Comparison of ENCODE assay signal across 1 cellular context in the genomic region with DNA sequence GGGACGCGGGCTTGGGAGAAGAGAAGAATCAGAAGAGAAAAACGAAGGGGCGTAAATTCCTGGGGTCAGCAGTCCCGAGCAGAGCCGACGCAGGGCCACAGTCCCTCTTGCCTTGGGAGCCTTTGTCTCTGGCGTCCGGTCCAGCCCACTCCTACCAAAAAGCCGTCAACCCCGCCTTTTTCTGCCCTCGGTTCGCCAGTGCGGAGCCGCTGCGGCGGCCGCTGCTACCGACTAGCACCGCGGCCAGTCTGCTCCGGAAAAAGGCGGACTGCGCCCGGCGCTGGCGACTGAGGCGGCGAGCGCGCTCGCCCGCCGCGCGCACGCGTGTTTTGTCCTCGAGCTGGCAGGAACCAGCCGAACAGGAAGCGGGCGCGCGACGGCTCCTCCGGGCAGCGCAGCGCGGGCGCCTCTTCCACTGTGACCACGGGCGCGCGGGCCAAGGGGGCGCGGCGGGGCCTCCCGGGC.
A peak's percentile ranks its signal among the peaks of the same experiment; 100 is the strongest.
TF ChIP-seq lines count a peak whose summit lies in the region.

No MANE protein-coding gene starts in this region.

TF ChIP-seq in HepG2, 621 proteins besides CTCF, POLR2A, EP300 and RAD21 (continued from another document):
- TF ChIP-seq, protein P1, sequence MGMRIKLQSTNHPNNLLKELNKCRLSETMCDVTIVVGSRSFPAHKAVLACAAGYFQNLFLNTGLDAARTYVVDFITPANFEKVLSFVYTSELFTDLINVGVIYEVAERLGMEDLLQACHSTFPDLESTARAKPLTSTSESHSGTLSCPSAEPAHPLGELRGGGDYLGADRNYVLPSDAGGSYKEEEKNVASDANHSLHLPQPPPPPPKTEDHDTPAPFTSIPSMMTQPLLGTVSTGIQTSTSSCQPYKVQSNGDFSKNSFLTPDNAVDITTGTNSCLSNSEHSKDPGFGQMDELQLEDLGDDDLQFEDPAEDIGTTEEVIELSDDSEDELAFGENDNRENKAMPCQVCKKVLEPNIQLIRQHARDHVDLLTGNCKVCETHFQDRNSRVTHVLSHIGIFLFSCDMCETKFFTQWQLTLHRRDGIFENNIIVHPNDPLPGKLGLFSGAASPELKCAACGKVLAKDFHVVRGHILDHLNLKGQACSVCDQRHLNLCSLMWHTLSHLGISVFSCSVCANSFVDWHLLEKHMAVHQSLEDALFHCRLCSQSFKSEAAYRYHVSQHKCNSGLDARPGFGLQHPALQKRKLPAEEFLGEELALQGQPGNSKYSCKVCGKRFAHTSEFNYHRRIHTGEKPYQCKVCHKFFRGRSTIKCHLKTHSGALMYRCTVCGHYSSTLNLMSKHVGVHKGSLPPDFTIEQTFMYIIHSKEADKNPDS (CRISPR knock-in tag; IDR thresholded peaks at IDR 0.05), result no peak
- TF ChIP-seq IRF2 (CRISPR knock-in tag; IDR thresholded peaks at IDR 0.05), result no peak
- 0 out of 2 replicates have a peak, but pooled peaks have one; percentile 22 for TF ChIP-seq ZNF468 (CRISPR knock-in tag; IDR thresholded peaks at IDR 0.05)
- no peak for TF ChIP-seq ZNF333 (CRISPR knock-in tag; IDR thresholded peaks at IDR 0.05; ENCODE audit: borderline replicate concordance)
- no peak for TF ChIP-seq TBP (CRISPR knock-in tag; IDR thresholded peaks at IDR 0.05)
- TF ChIP-seq, protein P2, sequence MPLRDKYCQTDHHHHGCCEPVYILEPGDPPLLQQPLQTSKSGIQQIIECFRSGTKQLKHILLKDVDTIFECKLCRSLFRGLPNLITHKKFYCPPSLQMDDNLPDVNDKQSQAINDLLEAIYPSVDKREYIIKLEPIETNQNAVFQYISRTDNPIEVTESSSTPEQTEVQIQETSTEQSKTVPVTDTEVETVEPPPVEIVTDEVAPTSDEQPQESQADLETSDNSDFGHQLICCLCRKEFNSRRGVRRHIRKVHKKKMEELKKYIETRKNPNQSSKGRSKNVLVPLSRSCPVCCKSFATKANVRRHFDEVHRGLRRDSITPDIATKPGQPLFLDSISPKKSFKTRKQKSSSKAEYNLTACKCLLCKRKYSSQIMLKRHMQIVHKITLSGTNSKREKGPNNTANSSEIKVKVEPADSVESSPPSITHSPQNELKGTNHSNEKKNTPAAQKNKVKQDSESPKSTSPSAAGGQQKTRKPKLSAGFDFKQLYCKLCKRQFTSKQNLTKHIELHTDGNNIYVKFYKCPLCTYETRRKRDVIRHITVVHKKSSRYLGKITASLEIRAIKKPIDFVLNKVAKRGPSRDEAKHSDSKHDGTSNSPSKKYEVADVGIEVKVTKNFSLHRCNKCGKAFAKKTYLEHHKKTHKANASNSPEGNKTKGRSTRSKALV (CRISPR knock-in tag; IDR thresholded peaks at IDR 0.05), result no peak
- TF ChIP-seq GTF2F1 (IDR thresholded peaks at IDR 0.05; ENCODE audit: low read length), result no peak
- no peak for TF ChIP-seq ZNF841 (CRISPR knock-in tag; IDR thresholded peaks at IDR 0.05; ENCODE audit: borderline replicate concordance)
- peak; percentile 52; the same call in 1 of the 2 replicates for TF ChIP-seq SNAI1 (CRISPR knock-in tag; IDR thresholded peaks at IDR 0.05; ENCODE audit: borderline replicate concordance)
- TF ChIP-seq, protein P3, sequence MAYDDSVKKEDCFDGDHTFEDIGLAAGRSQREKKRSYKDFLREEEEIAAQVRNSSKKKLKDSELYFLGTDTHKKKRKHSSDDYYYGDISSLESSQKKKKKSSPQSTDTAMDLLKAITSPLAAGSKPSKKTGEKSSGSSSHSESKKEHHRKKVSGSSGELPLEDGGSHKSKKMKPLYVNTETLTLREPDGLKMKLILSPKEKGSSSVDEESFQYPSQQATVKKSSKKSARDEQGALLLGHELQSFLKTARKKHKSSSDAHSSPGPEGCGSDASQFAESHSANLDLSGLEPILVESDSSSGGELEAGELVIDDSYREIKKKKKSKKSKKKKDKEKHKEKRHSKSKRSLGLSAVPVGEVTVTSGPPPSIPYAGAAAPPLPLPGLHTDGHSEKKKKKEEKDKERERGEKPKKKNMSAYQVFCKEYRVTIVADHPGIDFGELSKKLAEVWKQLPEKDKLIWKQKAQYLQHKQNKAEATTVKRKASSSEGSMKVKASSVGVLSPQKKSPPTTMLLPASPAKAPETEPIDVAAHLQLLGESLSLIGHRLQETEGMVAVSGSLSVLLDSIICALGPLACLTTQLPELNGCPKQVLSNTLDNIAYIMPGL (CRISPR knock-in tag; IDR thresholded peaks at IDR 0.05; ENCODE audit: borderline replicate concordance in 1 of 2, low read depth in 1 of 2), result peak in 1 of 2 experiments; percentile 16; a peak in 2 of 4 replicates
- no peak for TF ChIP-seq SMYD3 (CRISPR knock-in tag; IDR thresholded peaks at IDR 0.05)
- no peak for TF ChIP-seq ZNF484 (CRISPR knock-in tag; IDR thresholded peaks at IDR 0.05; ENCODE audit: borderline replicate concordance, low read depth)
- no peak for TF ChIP-seq ZNF775 (CRISPR knock-in tag; IDR thresholded peaks at IDR 0.05; ENCODE audit: borderline replicate concordance)
- 0 out of 2 replicates have a peak, but pooled peaks have one; percentile 14 for TF ChIP-seq ZNF232 (CRISPR knock-in tag; IDR thresholded peaks at IDR 0.05; ENCODE audit: borderline replicate concordance)
- no peak for TF ChIP-seq FOXJ3 (CRISPR knock-in tag; IDR thresholded peaks at IDR 0.05; ENCODE audit: borderline replicate concordance)
- TF ChIP-seq, protein P4, sequence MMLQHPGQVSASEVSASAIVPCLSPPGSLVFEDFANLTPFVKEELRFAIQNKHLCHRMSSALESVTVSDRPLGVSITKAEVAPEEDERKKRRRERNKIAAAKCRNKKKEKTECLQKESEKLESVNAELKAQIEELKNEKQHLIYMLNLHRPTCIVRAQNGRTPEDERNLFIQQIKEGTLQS (CRISPR knock-in tag; IDR thresholded peaks at IDR 0.05), result no peak
- no peak for TF ChIP-seq ZIK1 (CRISPR knock-in tag; IDR thresholded peaks at IDR 0.05; ENCODE audit: borderline replicate concordance, low read depth)
- no peak for TF ChIP-seq REL (CRISPR knock-in tag; conservative IDR thresholded peaks at IDR 0.05)
- TF ChIP-seq ZNF33B (CRISPR knock-in tag; IDR thresholded peaks at IDR 0.05), result no peak; the same call in 1 of the 2 replicates
- TF ChIP-seq GATA4 (IDR thresholded peaks at IDR 0.05; ENCODE audit: borderline replicate concordance, low read depth), result no peak
- TF ChIP-seq AHR (CRISPR knock-in tag; IDR thresholded peaks at IDR 0.05), result peak; percentile 11; the same call in 1 of the 2 replicates
- TF ChIP-seq ZFY (CRISPR knock-in tag; IDR thresholded peaks at IDR 0.05), result peak; percentile 35; the same call in 1 of the 2 replicates
- peak; percentile 18 for TF ChIP-seq POLR2G (IDR thresholded peaks at IDR 0.05; ENCODE audit: low read depth, low read length)
- TF ChIP-seq, protein P5, sequence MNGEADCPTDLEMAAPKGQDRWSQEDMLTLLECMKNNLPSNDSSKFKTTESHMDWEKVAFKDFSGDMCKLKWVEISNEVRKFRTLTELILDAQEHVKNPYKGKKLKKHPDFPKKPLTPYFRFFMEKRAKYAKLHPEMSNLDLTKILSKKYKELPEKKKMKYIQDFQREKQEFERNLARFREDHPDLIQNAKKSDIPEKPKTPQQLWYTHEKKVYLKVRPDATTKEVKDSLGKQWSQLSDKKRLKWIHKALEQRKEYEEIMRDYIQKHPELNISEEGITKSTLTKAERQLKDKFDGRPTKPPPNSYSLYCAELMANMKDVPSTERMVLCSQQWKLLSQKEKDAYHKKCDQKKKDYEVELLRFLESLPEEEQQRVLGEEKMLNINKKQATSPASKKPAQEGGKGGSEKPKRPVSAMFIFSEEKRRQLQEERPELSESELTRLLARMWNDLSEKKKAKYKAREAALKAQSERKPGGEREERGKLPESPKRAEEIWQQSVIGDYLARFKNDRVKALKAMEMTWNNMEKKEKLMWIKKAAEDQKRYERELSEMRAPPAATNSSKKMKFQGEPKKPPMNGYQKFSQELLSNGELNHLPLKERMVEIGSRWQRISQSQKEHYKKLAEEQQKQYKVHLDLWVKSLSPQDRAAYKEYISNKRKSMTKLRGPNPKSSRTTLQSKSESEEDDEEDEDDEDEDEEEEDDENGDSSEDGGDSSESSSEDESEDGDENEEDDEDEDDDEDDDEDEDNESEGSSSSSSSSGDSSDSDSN (CRISPR knock-in tag; IDR thresholded peaks at IDR 0.05), result peak; percentile 15; the same call in 1 of the 2 replicates
- 0 out of 2 replicates have a peak, but pooled peaks have one; percentile 10 for TF ChIP-seq ZNF224 (CRISPR knock-in tag; IDR thresholded peaks at IDR 0.05)
- no peak for TF ChIP-seq SMAD9 (CRISPR knock-in tag; IDR thresholded peaks at IDR 0.05)
